In genomic region chr20:10002871-10003270, GRCh38 we compare ENCODE assay signal across 17 cellular contexts.
"Had no signal": no experiment of that assay in that cellular context is flagged by ENCODE, and none has a peak within 500 bp of the region (broad histone marks: within the 10 kb centered on the region; RNA-seq: fewer than 3 reads in every experiment).

No MANE protein-coding gene starts in this region.

- H3K9me3 ChIP-seq: neutrophil, psoas muscle, spleen, stomach, thoracic aorta, transverse colon had no signal

- FAIRE-seq: endometrium had no signal

- H3K9me3 Mint-ChIP-seq: naive thymus-derived CD4-positive, alpha-beta T cell had no signal

- H3K27ac ChIP-seq: foreskin keratinocyte, neutrophil, psoas muscle, spleen, stomach, thoracic aorta, transverse colon had no signal

- H3K36me3 ChIP-seq: neutrophil, spleen, stomach, thoracic aorta, transverse colon had no signal

- H3K27me3 ChIP-seq: foreskin keratinocyte, neutrophil, spleen, stomach, transverse colon had no signal

- H3K27ac Mint-ChIP-seq: naive thymus-derived CD4-positive, alpha-beta T cell; nephron progenitor cell had no signal

- H3K36me3 Mint-ChIP-seq: naive thymus-derived CD4-positive, alpha-beta T cell had no signal

- DNase-seq: cortex of kidney; effector memory CD4-positive, alpha-beta T cell; foreskin keratinocyte; kidney glomerular epithelial cell; mesendoderm; naive thymus-derived CD4-positive, alpha-beta T cell; nephron progenitor cell; psoas muscle; retina; spleen; stimulated activated naive CD4-positive, alpha-beta T cell; stomach; substantia nigra; transverse colon had no signal

- H3K4me3 Mint-ChIP-seq: naive thymus-derived CD4-positive, alpha-beta T cell; nephron progenitor cell had no signal

- H3K4me1 Mint-ChIP-seq: naive thymus-derived CD4-positive, alpha-beta T cell had no signal

- H3K4me1 ChIP-seq: foreskin keratinocyte, psoas muscle, spleen, transverse colon had no signal

- H3K4me3 ChIP-seq: psoas muscle, spleen, stomach, thoracic aorta, transverse colon had no signal
